Comparison of ENCODE assay signal across 1 cellular context in the genomic region with DNA sequence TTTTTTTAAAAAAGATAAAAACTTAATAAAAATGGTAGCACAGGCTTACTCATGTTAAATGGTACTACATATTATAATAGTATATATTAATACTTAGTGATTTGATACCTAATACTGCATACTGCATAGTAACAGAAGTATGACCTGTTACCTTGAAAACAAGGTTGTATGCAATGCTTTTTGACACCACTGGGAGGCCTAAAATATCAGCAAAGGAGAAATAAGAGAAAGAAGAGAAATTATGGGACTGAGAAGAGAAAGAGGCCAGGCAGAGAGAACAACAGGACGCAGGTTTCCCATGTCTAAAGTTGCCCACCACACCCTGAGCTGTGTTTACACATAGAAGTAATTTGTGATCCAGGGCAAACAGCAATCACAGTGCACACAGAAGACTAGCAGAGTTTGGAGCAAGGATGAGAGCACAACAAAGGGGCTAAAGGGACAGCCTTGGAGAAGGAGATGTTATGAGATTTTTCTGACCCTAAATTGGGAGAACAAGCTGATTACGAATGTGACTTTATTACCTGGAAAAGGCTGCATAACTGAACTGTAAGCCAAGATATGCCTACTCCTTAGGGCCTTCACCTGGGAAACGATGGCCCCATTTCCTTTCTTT.
TF ChIP-seq lines count a peak whose summit lies in the region.

No MANE protein-coding gene starts in this region.

TF ChIP-seq in H1, 55 proteins besides CTCF, POLR2A, EP300 and RAD21 (continued from another document):
- TF ChIP-seq, protein P1, sequence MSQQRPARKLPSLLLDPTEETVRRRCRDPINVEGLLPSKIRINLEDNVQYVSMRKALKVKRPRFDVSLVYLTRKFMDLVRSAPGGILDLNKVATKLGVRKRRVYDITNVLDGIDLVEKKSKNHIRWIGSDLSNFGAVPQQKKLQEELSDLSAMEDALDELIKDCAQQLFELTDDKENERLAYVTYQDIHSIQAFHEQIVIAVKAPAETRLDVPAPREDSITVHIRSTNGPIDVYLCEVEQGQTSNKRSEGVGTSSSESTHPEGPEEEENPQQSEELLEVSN (IDR thresholded peaks at IDR 0.05) = no peak
- TF ChIP-seq POU5F1 (IDR thresholded peaks at IDR 0.05; ENCODE audit: low read depth, low read length) (no peak), CTBP2 (IDR thresholded peaks at IDR 0.05; ENCODE audit: borderline replicate concordance, insufficient read depth, insufficient read length, low read length) (no peak), EGR1 (IDR thresholded peaks at IDR 0.05; ENCODE audit: borderline replicate concordance, low read depth, low read length) (no peak), CHD1 (IDR thresholded peaks at IDR 0.05; ENCODE audit: low read depth, low read length) (no peak), KDM4A (IDR thresholded peaks at IDR 0.05; ENCODE audit: low read depth, low read length, severe bottlenecking) (no peak), TEAD4 (IDR thresholded peaks at IDR 0.05; ENCODE audit: low read depth, low read length) (no peak)
- TF ChIP-seq, protein P2, sequence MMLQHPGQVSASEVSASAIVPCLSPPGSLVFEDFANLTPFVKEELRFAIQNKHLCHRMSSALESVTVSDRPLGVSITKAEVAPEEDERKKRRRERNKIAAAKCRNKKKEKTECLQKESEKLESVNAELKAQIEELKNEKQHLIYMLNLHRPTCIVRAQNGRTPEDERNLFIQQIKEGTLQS (IDR thresholded peaks at IDR 0.05; ENCODE audit: insufficient read depth, low read depth, low read length) = no peak
TF ChIP-seq in H1: peak in this region for 0.
